In the genomic region with DNA sequence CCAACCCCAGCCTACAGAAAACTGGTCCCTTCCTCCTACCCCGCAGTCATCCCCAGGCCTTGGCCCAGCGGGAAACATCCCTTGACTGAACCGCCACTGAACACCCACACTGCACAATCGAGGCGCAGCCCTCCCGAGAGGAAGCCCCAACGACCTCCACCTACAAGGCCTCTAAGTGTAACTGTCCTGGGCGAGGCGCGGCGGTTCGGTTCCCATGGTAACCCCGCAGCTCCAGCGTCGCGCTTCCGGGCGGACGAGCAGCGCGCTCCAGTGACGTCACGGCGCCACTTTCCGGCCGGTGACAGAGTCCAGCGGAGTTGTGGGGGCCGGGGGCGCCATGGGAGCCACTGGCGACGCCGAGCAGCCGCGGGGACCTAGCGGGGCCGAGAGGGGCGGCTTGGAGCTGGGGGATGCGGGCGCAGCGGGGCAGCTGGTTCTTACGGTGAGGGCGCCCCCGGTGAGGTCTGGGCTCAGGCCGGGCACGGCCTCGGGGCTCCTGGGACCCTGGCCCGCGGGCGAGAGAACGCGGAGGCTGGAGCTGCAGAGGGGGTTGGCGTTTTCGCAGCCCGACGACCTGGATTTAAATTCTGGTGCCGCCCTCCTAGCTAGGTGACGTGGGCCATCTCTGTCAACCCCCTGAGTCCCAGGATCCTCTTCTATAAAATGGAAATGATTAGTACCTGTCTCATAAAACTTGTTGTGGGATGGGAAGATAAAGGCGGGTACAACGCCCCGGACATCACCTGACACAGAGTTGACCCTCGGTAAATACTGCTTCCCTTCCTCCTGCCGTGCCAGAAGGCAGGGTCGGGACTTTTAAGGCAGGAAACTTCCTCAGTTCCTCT, we compare ENCODE assay signal across 1 cellular context.
TF ChIP-seq lines count a peak whose summit lies in the region.

A gene with protein sequence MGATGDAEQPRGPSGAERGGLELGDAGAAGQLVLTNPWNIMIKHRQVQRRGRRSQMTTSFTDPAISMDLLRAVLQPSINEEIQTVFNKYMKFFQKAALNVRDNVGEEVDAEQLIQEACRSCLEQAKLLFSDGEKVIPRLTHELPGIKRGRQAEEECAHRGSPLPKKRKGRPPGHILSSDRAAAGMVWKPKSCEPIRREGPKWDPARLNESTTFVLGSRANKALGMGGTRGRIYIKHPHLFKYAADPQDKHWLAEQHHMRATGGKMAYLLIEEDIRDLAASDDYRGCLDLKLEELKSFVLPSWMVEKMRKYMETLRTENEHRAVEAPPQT (plus strand): TSS at position 287 of the 845 bp plus-strand sequence. CDS start 51 bp downstream, at position 338.
TSS of gene WFDC3 (minus strand) at position 216 of the 845 bp plus-strand sequence. CDS start 1,908 bp downstream, outside the sequence.

TF ChIP-seq in neural cell, 6 proteins besides CTCF, POLR2A, EP300 and RAD21:
- TF ChIP-seq EZH2 (IDR thresholded peaks at IDR 0.05; ENCODE audit: borderline replicate concordance, insufficient read depth, low read length, poor library complexity, severe bottlenecking): no peak
- TF ChIP-seq SMC3 (conservative IDR thresholded peaks at IDR 0.05; ENCODE audit: poor library complexity): no peak
- peak; percentile 41 for TF ChIP-seq TAF1 (IDR thresholded peaks at IDR 0.05; ENCODE audit: low read depth)
- TF ChIP-seq, protein P1, sequence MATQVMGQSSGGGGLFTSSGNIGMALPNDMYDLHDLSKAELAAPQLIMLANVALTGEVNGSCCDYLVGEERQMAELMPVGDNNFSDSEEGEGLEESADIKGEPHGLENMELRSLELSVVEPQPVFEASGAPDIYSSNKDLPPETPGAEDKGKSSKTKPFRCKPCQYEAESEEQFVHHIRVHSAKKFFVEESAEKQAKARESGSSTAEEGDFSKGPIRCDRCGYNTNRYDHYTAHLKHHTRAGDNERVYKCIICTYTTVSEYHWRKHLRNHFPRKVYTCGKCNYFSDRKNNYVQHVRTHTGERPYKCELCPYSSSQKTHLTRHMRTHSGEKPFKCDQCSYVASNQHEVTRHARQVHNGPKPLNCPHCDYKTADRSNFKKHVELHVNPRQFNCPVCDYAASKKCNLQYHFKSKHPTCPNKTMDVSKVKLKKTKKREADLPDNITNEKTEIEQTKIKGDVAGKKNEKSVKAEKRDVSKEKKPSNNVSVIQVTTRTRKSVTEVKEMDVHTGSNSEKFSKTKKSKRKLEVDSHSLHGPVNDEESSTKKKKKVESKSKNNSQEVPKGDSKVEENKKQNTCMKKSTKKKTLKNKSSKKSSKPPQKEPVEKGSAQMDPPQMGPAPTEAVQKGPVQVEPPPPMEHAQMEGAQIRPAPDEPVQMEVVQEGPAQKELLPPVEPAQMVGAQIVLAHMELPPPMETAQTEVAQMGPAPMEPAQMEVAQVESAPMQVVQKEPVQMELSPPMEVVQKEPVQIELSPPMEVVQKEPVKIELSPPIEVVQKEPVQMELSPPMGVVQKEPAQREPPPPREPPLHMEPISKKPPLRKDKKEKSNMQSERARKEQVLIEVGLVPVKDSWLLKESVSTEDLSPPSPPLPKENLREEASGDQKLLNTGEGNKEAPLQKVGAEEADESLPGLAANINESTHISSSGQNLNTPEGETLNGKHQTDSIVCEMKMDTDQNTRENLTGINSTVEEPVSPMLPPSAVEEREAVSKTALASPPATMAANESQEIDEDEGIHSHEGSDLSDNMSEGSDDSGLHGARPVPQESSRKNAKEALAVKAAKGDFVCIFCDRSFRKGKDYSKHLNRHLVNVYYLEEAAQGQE (IDR thresholded peaks at IDR 0.05; ENCODE audit: borderline replicate concordance): peak; percentile 86
- TF ChIP-seq MXI1 (conservative IDR thresholded peaks at IDR 0.05; ENCODE audit: poor library complexity, severe bottlenecking): peak; percentile 81
- TF ChIP-seq POLR2AphosphoS5 (IDR thresholded peaks at IDR 0.05): peak; percentile 87
